In the genomic region with DNA sequence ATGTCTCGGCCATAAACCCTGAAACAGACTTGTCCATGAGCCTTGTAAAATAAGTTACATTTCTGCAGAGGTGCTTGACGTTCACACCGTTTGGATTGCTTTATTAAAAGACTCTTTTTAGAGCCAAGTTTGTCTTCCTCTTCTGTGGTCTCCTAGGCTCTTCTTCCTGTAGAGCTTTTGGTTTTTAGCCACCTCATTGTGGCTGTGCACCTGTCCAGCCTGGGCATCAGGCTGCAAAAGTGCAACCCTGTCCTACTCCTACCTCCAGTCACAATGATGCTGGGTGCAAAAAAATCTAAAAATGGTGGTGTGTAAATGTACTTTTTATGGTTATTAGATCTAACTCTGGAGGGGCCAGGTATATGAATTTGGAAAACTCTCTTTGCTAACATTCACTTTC, we compare ENCODE assay signal across 18 cellular contexts. TPM values are rescaled to one million over a fixed set of nuclear protein-coding genes. Genes with fewer than 3 reads are reported as not detected.
DNase-seq lines count a peak whose midpoint lies in the region; ATAC-seq and TF ChIP-seq lines count a peak whose summit lies in the region.
"Had no signal": no experiment of that assay in that cellular context is flagged by ENCODE, and none has a peak within 500 bp of the region (broad histone marks: within the 10 kb centered on the region; RNA-seq: fewer than 3 reads in every experiment).

No MANE protein-coding gene starts in this region.

- H3K4me3 Mint-ChIP-seq in activated naive CD4-positive, alpha-beta T cell treated with anti-CD3 and anti-CD28 coated beads, Interleukin-2, amount 10 ng/mL, durations not matched to agents 7 days and 5 days = peak overlapping the region; percentile 27
- H3K4me3 Mint-ChIP-seq in type B pancreatic cell = peak overlapping the region; percentile 29

- no peak for TF ChIP-seq CTCF in GM12865 (IDR thresholded peaks at IDR 0.05; ENCODE audit: insufficient read depth, low read depth, low read length, missing control alignments)
- no peak for TF ChIP-seq CTCF in type B pancreatic cell (conservative IDR thresholded peaks at IDR 0.05)
- no peak for TF ChIP-seq CTCF in sigmoid colon (IDR thresholded peaks at IDR 0.05)

- peaks cover 4% of the 10 kb centered on the region for H3K27me3 Mint-ChIP-seq in activated naive CD4-positive, alpha-beta T cell treated with anti-CD3 and anti-CD28 coated beads, Interleukin-2, amount 10 ng/mL, durations not matched to agents 7 days and 5 days
- peaks cover 4% of the 10 kb centered on the region for H3K27me3 Mint-ChIP-seq in type B pancreatic cell
- H3K27me3 Mint-ChIP-seq: CD4-positive, alpha-beta memory T cell had no signal

- TF ChIP-seq POLR2A in sigmoid colon (IDR thresholded peaks at IDR 0.05) = no peak

- H3K4me1 Mint-ChIP-seq in activated naive CD4-positive, alpha-beta T cell treated with anti-CD3 and anti-CD28 coated beads, Interleukin-2, amount 10 ng/mL, durations not matched to agents 7 days and 5 days = peaks cover 50% of the 10 kb centered on the region
- peaks cover 24% of the 10 kb centered on the region for H3K4me1 Mint-ChIP-seq in type B pancreatic cell (ENCODE audit: unreplicated experiment)

- H3K4me1 ChIP-seq in sigmoid colon = peaks cover 0 to 28% (median 15%) of the 10 kb centered on the region in 4 donors

- no peak overlapping the region for H3K27ac Mint-ChIP-seq in activated naive CD4-positive, alpha-beta T cell treated with anti-CD3 and anti-CD28 coated beads, Interleukin-2, amount 10 ng/mL, durations not matched to agents 7 days and 5 days
- no peak overlapping the region for H3K27ac Mint-ChIP-seq in type B pancreatic cell

- no peaks in the 10 kb centered on the region for H3K27me3 ChIP-seq in sigmoid colon
- H3K27me3 ChIP-seq: Peyer's patch had no signal

- no peak for DNase-seq in activated naive CD4-positive, alpha-beta T cell treated with anti-CD3 and anti-CD28 coated beads, Interleukin-2, amount 10 ng/mL, durations not matched to agents 7 days and 5 days
- DNase-seq in activated naive CD4-positive, alpha-beta T cell (lab: John Stamatoyannopoulos, UW) = no peak
- peak; percentile 19 for DNase-seq in GM12865 (ENCODE audit: low read depth)
- DNase-seq in RPMI8226 = peak; percentile 63
- DNase-seq in type B pancreatic cell (ENCODE audit: extremely low spot score, unreplicated experiment) = no peak
- DNase-seq in sigmoid colon = no peak
- DNase-seq: Calu3; CD4-positive, alpha-beta memory T cell; DMS53; KBM-7; NCI-H1092 treated with DMSO at 0.1 percent for 48 hours; NCI-H1694; NCI-H524; Peyer's patch; Right ventricle myocardium superior had no signal

- no peaks in the 10 kb centered on the region for H3K9me3 Mint-ChIP-seq in activated naive CD4-positive, alpha-beta T cell treated with anti-CD3 and anti-CD28 coated beads, Interleukin-2, amount 10 ng/mL, durations not matched to agents 7 days and 5 days
- no peaks in the 10 kb centered on the region for H3K9me3 Mint-ChIP-seq in type B pancreatic cell
- H3K9me3 Mint-ChIP-seq: CD4-positive, alpha-beta memory T cell had no signal

- H3K4me3 ChIP-seq in GM12865 (ENCODE audit: low read depth, low read length) (no peak overlapping the region), sigmoid colon (no peak overlapping the region)
- H3K4me3 ChIP-seq: HAP-1, Peyer's patch, SK-N-MC had no signal

- no peak for TF ChIP-seq EP300 in sigmoid colon (IDR thresholded peaks at IDR 0.05)

- 59 to 78% methylated on average over 3 of the region's 3 CpGs for WGBS in sigmoid colon, 2 donors

- ATAC-seq in HG02642 (IDR thresholded peaks at IDR 0.05; ENCODE audit: poor library complexity, unreplicated experiment) = no peak

- H3K9me3 ChIP-seq in sigmoid colon = no peaks in the 10 kb centered on the region
- H3K9me3 ChIP-seq: HAP-1, Peyer's patch had no signal

- no peak overlapping the region for H3K27ac ChIP-seq in sigmoid colon
- H3K27ac ChIP-seq: Peyer's patch, SK-N-MC had no signal

- H3K36me3 ChIP-seq in sigmoid colon = no peaks in the 10 kb centered on the region
- H3K36me3 ChIP-seq: HAP-1, Peyer's patch had no signal

- intact Hi-C loops in sigmoid colon (cut with DNase I) = loop anchor here (5.0 kb wide), 1 partner anchor 153 kb away; a partner anchor contains a TSS

- no peaks in the 10 kb centered on the region for H3K36me3 Mint-ChIP-seq in activated naive CD4-positive, alpha-beta T cell treated with anti-CD3 and anti-CD28 coated beads, Interleukin-2, amount 10 ng/mL, durations not matched to agents 7 days and 5 days
- peaks cover 3% of the 10 kb centered on the region for H3K36me3 Mint-ChIP-seq in type B pancreatic cell
- H3K36me3 Mint-ChIP-seq: CD4-positive, alpha-beta memory T cell had no signal

- CTCF ChIA-PET in activated naive CD4-positive, alpha-beta T cell treated with anti-CD3 and anti-CD28 coated beads, Interleukin-2, amount 10 ng/mL, durations not matched to agents 7 days and 5 days (lab: Charles Lee) = interaction anchor here (0.7 to 3.1 kb wide), 5 partner anchors 17 to 63 kb away, joined by 3 to 15 read pairs (median 4); no protein-coding TSS in a partner anchor

RNA-seq across cellular contexts. Expression of a gene that starts 2.8 kb away (rescaled TPM):
- total RNA-seq in type B pancreatic cell (ENCODE audit: low replicate concordance) = 22.3 and 27.9 TPM in 2 replicates
- 10 to 100 TPM; 16.8 to 23.5 (median 21.0) TPM for total RNA-seq in sigmoid colon
- 10 to 100 TPM in 2 of 3 donors, 1 to 10 TPM in 1; 9.0 to 16.6 (median 15.3) TPM for polyA plus RNA-seq in sigmoid colon

Comparison
In these comparisons a context has a peak if more than half of its experiments do, and no peak if none do; other contexts are left out.
1. DNase-seq: peak in GM12865 (single experiment) and RPMI8226 (single experiment); none in activated naive CD4-positive, alpha-beta T cell treated with anti-CD3 and anti-CD28 coated beads, Interleukin-2, amount 10 ng/mL, durations not matched to agents 7 days and 5 days (single experiment), activated naive CD4-positive, alpha-beta T cell (0 of 4), type B pancreatic cell (single experiment) and sigmoid colon (single experiment).